In the genomic region with DNA sequence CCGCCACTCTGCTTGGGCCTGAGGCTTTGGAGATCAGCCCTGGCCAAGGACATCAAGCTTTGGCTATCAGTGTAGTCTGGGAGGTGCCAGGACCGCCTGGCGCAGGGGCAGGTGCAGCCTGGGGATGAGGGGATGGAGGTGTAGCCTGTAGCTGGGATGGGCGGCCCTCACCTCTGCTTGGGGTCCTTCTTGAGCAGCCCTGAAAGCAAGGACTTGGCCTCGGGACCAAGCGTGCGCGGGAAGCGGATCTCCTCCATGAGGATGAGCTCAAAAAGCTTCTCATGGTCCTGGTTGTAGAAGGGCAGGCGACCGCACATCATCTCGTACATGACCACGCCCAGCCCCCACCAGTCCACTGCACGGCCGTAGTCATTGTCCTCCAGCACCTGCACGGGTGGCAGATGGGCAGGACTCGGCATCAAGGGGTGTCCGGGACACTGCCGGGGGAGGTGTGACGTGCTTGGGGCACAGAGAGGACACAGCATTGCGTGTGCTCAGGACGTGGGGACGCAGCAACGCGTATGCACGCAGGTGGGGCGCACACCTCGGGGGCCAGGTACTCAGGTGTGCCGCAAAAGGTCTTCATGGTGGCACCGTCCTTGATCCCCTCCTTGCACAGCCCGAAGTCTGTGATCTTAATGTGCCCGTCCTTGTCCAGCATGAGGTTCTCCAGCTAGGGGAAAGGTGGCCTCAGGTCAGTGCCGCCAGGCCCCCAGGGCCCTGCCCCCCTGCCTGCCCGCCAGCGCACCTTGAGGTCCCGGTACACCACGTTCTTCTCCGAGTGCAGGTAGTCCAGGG, we compare ENCODE assay signal across 18 cellular contexts. TPM values are rescaled to one million over a fixed set of nuclear protein-coding genes. Genes with fewer than 3 reads are reported as not detected.
DNase-seq lines count a peak whose midpoint lies in the region; ATAC-seq and TF ChIP-seq lines count a peak whose summit lies in the region.
"Had no signal": no experiment of that assay in that cellular context is flagged by ENCODE, and none has a peak within 500 bp of the region (broad histone marks: within the 10 kb centered on the region; RNA-seq: fewer than 3 reads in every experiment).

No MANE protein-coding gene starts in this region.

- no peak overlapping the region for H4K8ac ChIP-seq in IMR-90 (ENCODE audit: low read depth in 2 of 2, low read length in 2 of 2)

- H3K4me3 ChIP-seq in cardiac muscle cell = no peak overlapping the region
- no peak overlapping the region for H3K4me3 ChIP-seq in heart left ventricle
- no peak overlapping the region for H3K4me3 ChIP-seq in IMR-90 (ENCODE audit: insufficient read depth, low read depth, low read length)
- no peak overlapping the region for H3K4me3 ChIP-seq in osteoblast (ENCODE audit: insufficient read depth, low read length)
- H3K4me3 ChIP-seq in thyroid gland (replicated peaks in 1 of 3) = no peak overlapping the region
- H3K4me3 ChIP-seq: A549, BLaER1, GM12878, GM23248, HAP-1 had no signal

- H3K27ac ChIP-seq in cardiac muscle cell (peak overlapping the region; percentile 17), heart left ventricle (no peak overlapping the region), IMR-90 (ENCODE audit: insufficient read depth, low read length) (no peak overlapping the region), osteoblast (ENCODE audit: low read depth, low read length) (no peak overlapping the region), thyroid gland (peak overlapping the region in 2 of 3 donors; percentile 65 to 88)
- H3K27ac ChIP-seq: 22Rv1, A549, BLaER1, GM23248, HL-60 had no signal

- H3K27me3 ChIP-seq in cardiac muscle cell = no peaks in the 10 kb centered on the region
- H3K27me3 ChIP-seq in heart left ventricle = no peaks in the 10 kb centered on the region
- no peaks in the 10 kb centered on the region for H3K27me3 ChIP-seq in IMR-90 (ENCODE audit: control insufficient read depth, insufficient read depth, low read length)
- no peaks in the 10 kb centered on the region for H3K27me3 ChIP-seq in osteoblast (ENCODE audit: insufficient read depth, low read length)
- no peaks in the 10 kb centered on the region for H3K27me3 ChIP-seq in thyroid gland
- H3K27me3 ChIP-seq: BLaER1 had no signal

- no peak overlapping the region for H3K4ac ChIP-seq in IMR-90 (ENCODE audit: low read depth, low read length)

- intact Hi-C loops in heart left ventricle (cut with DNase I) (loop anchor here in 1 of 10 donors (2.0 kb wide), 1 partner anchor 52 kb away; no protein-coding TSS in a partner anchor), IMR-90 (cut with micrococcal nuclease) (no loop called here), thyroid gland (cut with DNase I) (loop anchor here (10.0 kb wide), 1 partner anchor 272 kb away; no protein-coding TSS in a partner anchor)

- H4K91ac ChIP-seq in IMR-90 (ENCODE audit: insufficient read depth, low read depth, low read length) = no peak overlapping the region

- no peak overlapping the region for H4K5ac ChIP-seq in IMR-90 (ENCODE audit: low read depth, low read length)

- in situ Hi-C loops in IMR-90 (cut with MboI; ENCODE audit: low sequenced_read_pairs) = no loop called here

- CTCF ChIA-PET in IMR-90 (lab: Yijun Ruan, JAX) = no interaction called here

- TF ChIP-seq RAD21 in IMR-90 (IDR thresholded peaks at IDR 0.05; ENCODE audit: low read length) = no peak

- no peak overlapping the region for H2BK5ac ChIP-seq in IMR-90 (ENCODE audit: low read depth, low read length, poor library complexity, severe bottlenecking)

- no peaks in the 10 kb centered on the region for H3K79me2 ChIP-seq in osteoblast (ENCODE audit: insufficient read depth, low read length)

- POLR2A ChIA-PET in IMR-90 (lab: Charles Lee; ENCODE audit: unreplicated experiment) = no interaction called here

- H4K20me1 ChIP-seq in IMR-90 (ENCODE audit: insufficient read depth, low read length) = peaks cover 36% of the 10 kb centered on the region
- peaks cover 24% of the 10 kb centered on the region for H4K20me1 ChIP-seq in osteoblast (ENCODE audit: insufficient read depth, low read length)

- H3K18ac ChIP-seq in IMR-90 (ENCODE audit: low read depth, low read length) = no peak overlapping the region

- dilution Hi-C loops in IMR-90 (cut with HindIII; ENCODE audit: low sequenced_read_pairs, unreplicated experiment) = no loop called here

- TF ChIP-seq CTCF in cardiac muscle cell (IDR thresholded peaks at IDR 0.05; ENCODE audit: low read depth, low read length) (no peak), heart left ventricle (IDR thresholded peaks at IDR 0.05) (no peak), IMR-90 (conservative IDR thresholded peaks at IDR 0.05; ENCODE audit: low read depth, low read length) (no peak), osteoblast (IDR thresholded peaks at IDR 0.05; ENCODE audit: extremely low read depth, low read depth, low read length) (no peak), thyroid gland (IDR thresholded peaks at IDR 0.05) (no peak)

- H3K56ac ChIP-seq in IMR-90 (ENCODE audit: extremely low read depth, insufficient read depth, low read length) = no peak overlapping the region

- TSS peak; percentile 14 for BruUV-seq in IMR-90 (replicated peaks; lab: Mats Ljungman, UMichigan)

- H3K9me1 ChIP-seq in IMR-90 (ENCODE audit: insufficient read depth, low read length) = no peaks in the 10 kb centered on the region

- DNase-seq in cardiac muscle cell (ENCODE audit: low read depth in 1 of 2, low spot score in 1 of 2) (no peak), heart left ventricle (no peak), IMR-90 (no peak), osteoblast (ENCODE audit: insufficient read length, low spot score, missing footprints) (peak; percentile 74), thyroid gland (no peak), germinal center (ENCODE audit: low spot score) (no peak), AML-193 (lab: John Stamatoyannopoulos, UW) (no peak)
- DNase-seq: Calu3, DND-41, EL, GM23248 had no signal

- no peak for TF ChIP-seq POLR2A in heart left ventricle (IDR thresholded peaks at IDR 0.05)
- no peak for TF ChIP-seq POLR2A in IMR-90 (IDR thresholded peaks at IDR 0.05; ENCODE audit: low read depth, low read length)
- no peak for TF ChIP-seq POLR2A in thyroid gland (IDR thresholded peaks at IDR 0.05)

- no peak overlapping the region for H2BK120ac ChIP-seq in IMR-90 (ENCODE audit: low read depth, low read length)

- no peak overlapping the region for H3K14ac ChIP-seq in IMR-90 (replicated peaks; ENCODE audit: low read depth, low read length)

- no peak overlapping the region for H3K23ac ChIP-seq in IMR-90 (ENCODE audit: low read depth, low read length)

- WGBS in heart left ventricle, 4 donors = 95 to 97% (median 96%) methylated on average over 17 to 38 of the region's 38 CpGs
- WGBS in IMR-90 (ENCODE audit: extremely low coverage in 2 of 2, insufficient read length in 1 of 2), 2 experiments = 96% methylated on average over 34 of the region's 38 CpGs; no CpG with 5 or more reads in 1 of the 2 experiments
- WGBS in thyroid gland, 2 donors = 95 to 98% methylated on average over 19 to 23 of the region's 38 CpGs

- H3K36me3 ChIP-seq in cardiac muscle cell (peaks cover 26% of the 10 kb centered on the region), heart left ventricle (peaks cover 0 to 73% (median 55%) of the 10 kb centered on the region in 9 donors), IMR-90 (ENCODE audit: control insufficient read depth, insufficient read depth, low read length) (peaks cover 63% of the 10 kb centered on the region), osteoblast (ENCODE audit: insufficient read depth, low read length) (peaks cover 32% of the 10 kb centered on the region), thyroid gland (peaks cover 22% of the 10 kb centered on the region in 2 donors)

- H3K79me1 ChIP-seq in IMR-90 (ENCODE audit: low read depth in 1 of 2, low read length in 2 of 2) = peaks cover 8 to 28% of the 10 kb centered on the region in 2 experiments

- H3K4me1 ChIP-seq in cardiac muscle cell (ENCODE audit: low read depth) (peaks cover 25% of the 10 kb centered on the region), heart left ventricle (peaks cover 0 to 12% (median 9%) of the 10 kb centered on the region in 12 donors), IMR-90 (ENCODE audit: control insufficient read depth, insufficient read depth, low read length) (peaks cover 5% of the 10 kb centered on the region), osteoblast (ENCODE audit: insufficient read depth, low read length) (no peaks in the 10 kb centered on the region), thyroid gland (peaks cover 39 to 59% of the 10 kb centered on the region in 2 donors)

- ATAC-seq in heart left ventricle (no peak), IMR-90 (ENCODE audit: low read depth) (no peak)
- ATAC-seq: CD8-positive, alpha-beta T cell; GM12878 had no signal

- H2AFZ ChIP-seq in IMR-90 (replicated peaks; ENCODE audit: low read length, poor library complexity) (peak overlapping the region; percentile 49), osteoblast (ENCODE audit: low read length) (no peak overlapping the region)
- H2AFZ ChIP-seq: GM23248 had no signal

- no peak overlapping the region for H2AK5ac ChIP-seq in IMR-90 (ENCODE audit: low read depth, low read length)

- H2BK20ac ChIP-seq in IMR-90 (ENCODE audit: low read depth, low read length) = no peak overlapping the region

- H3K4me2 ChIP-seq in IMR-90 (ENCODE audit: low read depth, low read length) (no peak overlapping the region), osteoblast (ENCODE audit: insufficient read depth, low read length) (no peak overlapping the region)
- H3K4me2 ChIP-seq: A549, BLaER1 had no signal

- no peak overlapping the region for H2AK9ac ChIP-seq in IMR-90 (replicated peaks; ENCODE audit: low read depth, low read length, poor library complexity)

- H3K9me3 ChIP-seq in cardiac muscle cell (ENCODE audit: low read depth) = no peaks in the 10 kb centered on the region
- H3K9me3 ChIP-seq in heart left ventricle = peaks cover 0 to 6% (median 0%) of the 10 kb centered on the region in 12 donors
- H3K9me3 ChIP-seq in IMR-90 (ENCODE audit: control insufficient read depth, insufficient read depth, low read length) = no peaks in the 10 kb centered on the region; the same call in 1 of the 2 replicates
- H3K9me3 ChIP-seq in osteoblast (ENCODE audit: low read depth, low read length) = no peaks in the 10 kb centered on the region
- H3K9me3 ChIP-seq in thyroid gland = no peaks in the 10 kb centered on the region
- H3K9me3 ChIP-seq: HAP-1 had no signal

- H3K9ac ChIP-seq in IMR-90 (ENCODE audit: low read depth, low read length) = no peak overlapping the region
- H3K9ac ChIP-seq: BLaER1, GM23248 had no signal

- no peak overlapping the region for H2BK15ac ChIP-seq in IMR-90 (ENCODE audit: low read depth, low read length)

RNA-seq across cellular contexts. Expression of a gene that starts 20.0 kb away (rescaled TPM):
- total RNA-seq in cardiac muscle cell (217 and 278 TPM in 2 replicates), heart left ventricle (100 to 1,000 TPM in 2 of 9 donors, 10 to 100 TPM in 7; 41.0 to 203 (median 53.9) TPM), IMR-90 (2012; rRNA removed) (132 and 166 TPM in 2 replicates), osteoblast (57.2 and 62.2 TPM in 2 replicates), thyroid gland (100 to 1,000 TPM; 137 to 388 (median 239) TPM)
- polyA plus RNA-seq in cardiac muscle cell (124 and 145 TPM in 2 replicates), heart left ventricle (100 to 1,000 TPM; 126 to 191 TPM), IMR-90 (2012; rRNA removed) (184 and 248 TPM in 2 replicates)
- polyA plus RNA-seq in IMR-90 (2012; cell fraction: cytosol; rRNA removed) = 392 and 403 TPM in 2 replicates
- polyA plus RNA-seq in IMR-90 (2012; cell fraction: nucleus; rRNA removed; ENCODE audit: low replicate concordance) = 69.2 and 188 TPM in 2 replicates

RNA-seq across cellular contexts. Expression of a gene that starts 22.6 kb away (rescaled TPM):
- total RNA-seq in cardiac muscle cell (173 and 190 TPM in 2 replicates), heart left ventricle (100 to 1,000 TPM; 115 to 173 (median 143) TPM), IMR-90 (2012; rRNA removed) (182 and 193 TPM in 2 replicates), osteoblast (156 and 188 TPM in 2 replicates), thyroid gland (100 to 1,000 TPM in 3 of 4 donors, 10 to 100 TPM in 1; 99.8 to 179 (median 152) TPM)
- polyA plus RNA-seq in cardiac muscle cell (218 and 242 TPM in 2 replicates), heart left ventricle (100 to 1,000 TPM; 108 to 129 TPM), IMR-90 (2012; rRNA removed) (221 and 242 TPM in 2 replicates)
- 248 and 535 TPM in 2 replicates for polyA plus RNA-seq in IMR-90 (2012; cell fraction: cytosol; rRNA removed)
- polyA plus RNA-seq in IMR-90 (2012; cell fraction: nucleus; rRNA removed; ENCODE audit: low replicate concordance) = 317 and 551 TPM in 2 replicates

RNA-seq across cellular contexts. Expression of a gene that starts 28.0 kb away (rescaled TPM):
- total RNA-seq in cardiac muscle cell (14.4 and 26.4 TPM in 2 replicates), heart left ventricle (10 to 100 TPM in 3 of 9 donors, 1 to 10 TPM in 6; 4.9 to 12.9 (median 7.4) TPM), IMR-90 (2012; rRNA removed) (1.1 and 1.3 TPM in 2 replicates), osteoblast (2.9 TPM in 2 replicates), thyroid gland (10 to 100 TPM; 12.9 to 29.4 (median 16.8) TPM)
- polyA plus RNA-seq in cardiac muscle cell (7.6 and 9.6 TPM in 2 replicates), heart left ventricle (10 to 100 TPM in 1 of 2 donors, 1 to 10 TPM in 1; 4.2 to 12.3 TPM), IMR-90 (2012; rRNA removed) (2.3 and 3.6 TPM in 2 replicates)
- 1.7 and 3.3 TPM in 2 replicates for polyA plus RNA-seq in IMR-90 (2012; cell fraction: cytosol; rRNA removed)
- polyA plus RNA-seq in IMR-90 (2012; cell fraction: nucleus; rRNA removed; ENCODE audit: low replicate concordance) = 1.2 and 2.1 TPM in 2 replicates

RNA-seq across cellular contexts. Expression of a gene that starts 48.9 kb away (rescaled TPM):
- total RNA-seq in cardiac muscle cell = 53.8 and 63.8 TPM in 2 replicates
- polyA plus RNA-seq in cardiac muscle cell = 53.4 and 73.3 TPM in 2 replicates
- total RNA-seq in heart left ventricle = 100 to 1,000 TPM in 8 of 9 donors, 10 to 100 TPM in 1; 78.9 to 247 (median 160) TPM
- 100 to 1,000 TPM in 1 of 2 donors, 10 to 100 TPM in 1; 64.7 to 258 TPM for polyA plus RNA-seq in heart left ventricle
- 1.8 and 2.5 TPM in 2 replicates for total RNA-seq in IMR-90 (2012; rRNA removed)
- polyA plus RNA-seq in IMR-90 (2012; rRNA removed) = 3.9 and 5.2 TPM in 2 replicates
- polyA plus RNA-seq in IMR-90 (2012; cell fraction: cytosol; rRNA removed) = 5.9 and 6.5 TPM in 2 replicates
- polyA plus RNA-seq in IMR-90 (2012; cell fraction: nucleus; rRNA removed; ENCODE audit: low replicate concordance) = 28.6 and 32.1 TPM in 2 replicates
- 2.1 and 4.3 TPM in 2 replicates for total RNA-seq in osteoblast
- total RNA-seq in thyroid gland = 10 to 100 TPM; 13.6 to 26.2 (median 18.9) TPM

Comparison
In these comparisons a context has a peak if more than half of its experiments do, and no peak if none do; other contexts are left out.
1. H3K27ac ChIP-seq: peak in cardiac muscle cell (single experiment) and thyroid gland (2 of 3); none in heart left ventricle (0 of 12), IMR-90 (single experiment) and osteoblast (single experiment).